16 cellular contexts compared by ENCODE assay signal in the genomic region with DNA sequence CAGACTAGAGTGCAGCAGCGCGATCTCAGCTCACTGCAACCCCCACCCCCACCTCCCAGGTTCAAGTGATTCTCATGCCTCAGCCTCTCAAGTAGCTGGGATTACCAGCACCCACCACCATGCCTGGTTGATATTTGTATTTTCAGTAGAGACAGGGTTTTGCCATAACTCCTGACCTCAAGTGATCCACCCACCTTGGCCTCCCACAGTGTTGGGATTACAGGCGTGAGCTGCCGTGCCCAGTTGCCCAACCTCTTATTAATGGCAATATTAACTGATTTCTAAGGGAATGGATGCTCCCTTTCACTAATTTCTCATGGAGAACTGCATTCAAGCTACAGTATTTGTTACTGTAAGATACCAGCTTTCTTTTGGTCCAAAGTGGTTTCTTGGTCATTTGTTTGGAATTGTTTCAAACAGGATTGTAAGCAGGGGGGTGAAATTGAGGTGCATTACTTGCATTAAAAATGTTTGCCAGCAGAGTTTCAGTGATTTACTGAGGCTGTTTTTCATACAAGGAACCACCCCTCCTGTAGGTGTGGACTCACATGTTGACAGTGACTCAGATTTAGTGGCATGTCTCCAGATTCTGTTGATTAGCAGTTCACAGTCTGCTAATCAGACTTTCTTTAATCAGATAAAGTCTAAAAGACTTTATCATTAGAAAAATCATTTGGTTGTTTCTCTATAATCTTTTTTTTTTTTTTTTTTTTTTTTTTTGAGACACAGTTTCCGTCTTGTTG. TPM values are rescaled to one million over a fixed set of nuclear protein-coding genes. Genes with fewer than 3 reads are reported as not detected.
DNase-seq lines count a peak whose midpoint lies in the region; ATAC-seq, FAIRE-seq and TF ChIP-seq lines count a peak whose summit lies in the region.
"Had no signal": no experiment of that assay in that cellular context is flagged by ENCODE, and none has a peak within 500 bp of the region (broad histone marks: within the 10 kb centered on the region; RNA-seq: fewer than 3 reads in every experiment).

No MANE protein-coding gene starts in this region.

- H2AFZ ChIP-seq in astrocyte (ENCODE audit: low read depth, low read length): no peak overlapping the region

- TF ChIP-seq CTCF in HEK293 (tag by site-specific recombination; IDR thresholded peaks at IDR 0.05): no peak
- TF ChIP-seq CTCF in astrocyte (IDR thresholded peaks at IDR 0.05; ENCODE audit: insufficient read depth, low read depth, low read length): no peak

- ATAC-seq in HG03025 (IDR thresholded peaks at IDR 0.05; ENCODE audit: low FRiP score, unreplicated experiment) (no peak), HG02571 (IDR thresholded peaks at IDR 0.05; ENCODE audit: unreplicated experiment) (no peak)
- ATAC-seq: right cardiac atrium, upper lobe of right lung had no signal

- no peaks in the 10 kb centered on the region for H4K20me1 ChIP-seq in astrocyte (ENCODE audit: insufficient read depth, low read length)

- H3K27ac Mint-ChIP-seq in astrocyte (ENCODE audit: unreplicated experiment): no peak overlapping the region

- no peaks in the 10 kb centered on the region for H3K79me2 ChIP-seq in astrocyte (ENCODE audit: insufficient read depth, low read length)

- peaks cover 1% of the 10 kb centered on the region for H3K9me3 Mint-ChIP-seq in astrocyte (ENCODE audit: unreplicated experiment)

- H3K27me3 Mint-ChIP-seq in astrocyte (ENCODE audit: low read depth, unreplicated experiment): peaks cover 8% of the 10 kb centered on the region

- DNase-seq in Ammon's horn (ENCODE audit: low spot score): peak; percentile 39
- peak; percentile 39 for DNase-seq in astrocyte (ENCODE audit: low read depth)
- peak; percentile 34 for DNase-seq in islet precursor cell
- DNase-seq in KG1 (lab: John Stamatoyannopoulos, UW): no peak
- no peak for DNase-seq in SIG-M5 (lab: John Stamatoyannopoulos, UW)
- DNase-seq: activated effector memory CD4-positive, alpha-beta T cell treated with anti-CD3 and anti-CD28 coated beads, Interleukin-2, amount 50 U/mL, for 16 hours; C1 segment of cervical spinal cord; hippocampal formation; NCI-H510A treated with DMSO at 0.1 percent for 48 hours; right cardiac atrium; upper lobe of right lung had no signal

- FAIRE-seq in astrocyte (lab: Jason Lieb, UNC): no peak

- H3K4me3 Mint-ChIP-seq in astrocyte (ENCODE audit: unreplicated experiment): no peak overlapping the region

- no peaks in the 10 kb centered on the region for H3K27me3 ChIP-seq in astrocyte (ENCODE audit: insufficient read depth, low read length)
- H3K27me3 ChIP-seq: upper lobe of right lung had no signal

- H3K4me3 ChIP-seq in HEK293 (ENCODE audit: low read depth, low read length) (no peak overlapping the region), astrocyte (ENCODE audit: insufficient read depth, low read depth, low read length) (no peak overlapping the region)
- H3K4me3 ChIP-seq: upper lobe of right lung had no signal

- CTCF ChIA-PET in HEK293 (lab: Yijun Ruan, JAX): interaction anchor here (0.6 to 1.1 kb wide), 3 partner anchors 22 to 37 kb away, joined by 3 to 4 read pairs (median 3); no protein-coding TSS in a partner anchor

- H3K9ac ChIP-seq in astrocyte (ENCODE audit: low read length): no peak overlapping the region

- H3K36me3 ChIP-seq in HEK293 (ENCODE audit: control insufficient read depth in 2 of 2, insufficient read depth in 1 of 2, low read length in 2 of 2) (no peaks in the 10 kb centered on the region), astrocyte (ENCODE audit: insufficient read depth, low read length) (no peaks in the 10 kb centered on the region)
- H3K36me3 ChIP-seq: upper lobe of right lung had no signal

- peaks cover 2% of the 10 kb centered on the region for H3K4me1 Mint-ChIP-seq in astrocyte (ENCODE audit: low read depth, unreplicated experiment)

- H3K4me2 ChIP-seq in astrocyte (ENCODE audit: low read length): no peak overlapping the region

- POLR2A ChIA-PET in HEK293 (lab: Yijun Ruan, JAX): interaction anchor here (0.6 kb wide), 1 partner anchor 14 kb away, joined by 3 read pairs; no protein-coding TSS in a partner anchor

- peaks cover 4% of the 10 kb centered on the region; the same call in 1 of the 2 replicates for H3K4me1 ChIP-seq in HEK293 (ENCODE audit: control insufficient read depth, insufficient read depth, low read length)
- peaks cover 8% of the 10 kb centered on the region for H3K4me1 ChIP-seq in astrocyte (ENCODE audit: insufficient read depth, low read length)

- H3K27ac ChIP-seq in HEK293 (ENCODE audit: extremely low read depth, low read depth, low read length) (no peak overlapping the region), astrocyte (ENCODE audit: low read depth, low read length) (no peak overlapping the region)
- H3K27ac ChIP-seq: upper lobe of right lung had no signal

- H3K9me3 ChIP-seq in HEK293 (ENCODE audit: control insufficient read depth, insufficient read depth, low read depth, low read length): no peaks in the 10 kb centered on the region
- H3K9me3 ChIP-seq in astrocyte (ENCODE audit: insufficient read depth, low read depth, low read length): no peaks in the 10 kb centered on the region
- H3K9me3 ChIP-seq: upper lobe of right lung had no signal

- H3K36me3 Mint-ChIP-seq in astrocyte (ENCODE audit: low read depth, unreplicated experiment): peaks cover 2% of the 10 kb centered on the region

TF ChIP-seq in HEK293, 187 proteins besides CTCF, POLR2A, EP300 and RAD21:
- TF ChIP-seq OSR2 (tag by site-specific recombination; IDR thresholded peaks at IDR 0.05): peak; percentile 44
- TF ChIP-seq ZNF341 (tag by site-specific recombination; IDR thresholded peaks at IDR 0.05; ENCODE audit: low read depth): peak; percentile 29; the same call in 1 of the 2 replicates
- peak; percentile 83 for TF ChIP-seq ZFHX2 (tag by site-specific recombination; conservative IDR thresholded peaks at IDR 0.05)
- TF ChIP-seq, protein P1, sequence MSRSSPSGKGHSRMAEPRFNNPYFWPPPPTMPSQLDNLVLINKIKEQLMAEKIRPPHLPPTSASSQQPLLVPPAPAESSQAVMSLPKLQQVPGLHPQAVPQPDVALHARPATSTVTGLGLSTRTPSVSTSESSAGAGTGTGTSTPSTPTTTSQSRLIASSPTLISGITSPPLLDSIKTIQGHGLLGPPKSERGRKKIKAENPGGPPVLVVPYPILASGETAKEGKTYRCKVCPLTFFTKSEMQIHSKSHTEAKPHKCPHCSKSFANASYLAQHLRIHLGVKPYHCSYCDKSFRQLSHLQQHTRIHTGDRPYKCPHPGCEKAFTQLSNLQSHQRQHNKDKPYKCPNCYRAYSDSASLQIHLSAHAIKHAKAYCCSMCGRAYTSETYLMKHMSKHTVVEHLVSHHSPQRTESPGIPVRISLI (tag by site-specific recombination; IDR thresholded peaks at IDR 0.05): 0 out of 2 replicates have a peak, but pooled peaks have one; percentile 33
- TF ChIP-seq GLIS1 (tag by site-specific recombination; IDR thresholded peaks at IDR 0.05): peak; percentile 23; the same call in 1 of the 2 replicates
- no peak for TF ChIP-seq WT1 (tag by site-specific recombination; IDR thresholded peaks at IDR 0.05)
- TF ChIP-seq, protein P2, sequence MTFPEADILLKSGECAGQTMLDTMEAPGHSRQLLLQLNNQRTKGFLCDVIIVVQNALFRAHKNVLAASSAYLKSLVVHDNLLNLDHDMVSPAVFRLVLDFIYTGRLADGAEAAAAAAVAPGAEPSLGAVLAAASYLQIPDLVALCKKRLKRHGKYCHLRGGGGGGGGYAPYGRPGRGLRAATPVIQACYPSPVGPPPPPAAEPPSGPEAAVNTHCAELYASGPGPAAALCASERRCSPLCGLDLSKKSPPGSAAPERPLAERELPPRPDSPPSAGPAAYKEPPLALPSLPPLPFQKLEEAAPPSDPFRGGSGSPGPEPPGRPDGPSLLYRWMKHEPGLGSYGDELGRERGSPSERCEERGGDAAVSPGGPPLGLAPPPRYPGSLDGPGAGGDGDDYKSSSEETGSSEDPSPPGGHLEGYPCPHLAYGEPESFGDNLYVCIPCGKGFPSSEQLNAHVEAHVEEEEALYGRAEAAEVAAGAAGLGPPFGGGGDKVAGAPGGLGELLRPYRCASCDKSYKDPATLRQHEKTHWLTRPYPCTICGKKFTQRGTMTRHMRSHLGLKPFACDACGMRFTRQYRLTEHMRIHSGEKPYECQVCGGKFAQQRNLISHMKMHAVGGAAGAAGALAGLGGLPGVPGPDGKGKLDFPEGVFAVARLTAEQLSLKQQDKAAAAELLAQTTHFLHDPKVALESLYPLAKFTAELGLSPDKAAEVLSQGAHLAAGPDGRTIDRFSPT (tag by site-specific recombination; IDR thresholded peaks at IDR 0.05): no peak
- TF ChIP-seq SP7 (tag by site-specific recombination; IDR thresholded peaks at IDR 0.05): peak; percentile 18; the same call in 1 of the 2 replicates
- peak; percentile 17; the same call in 1 of the 2 replicates for TF ChIP-seq SP2 (tag by site-specific recombination; IDR thresholded peaks at IDR 0.05)
- TF ChIP-seq ZNF140 (tag by site-specific recombination; IDR thresholded peaks at IDR 0.05): no peak
- TF ChIP-seq, protein P3, sequence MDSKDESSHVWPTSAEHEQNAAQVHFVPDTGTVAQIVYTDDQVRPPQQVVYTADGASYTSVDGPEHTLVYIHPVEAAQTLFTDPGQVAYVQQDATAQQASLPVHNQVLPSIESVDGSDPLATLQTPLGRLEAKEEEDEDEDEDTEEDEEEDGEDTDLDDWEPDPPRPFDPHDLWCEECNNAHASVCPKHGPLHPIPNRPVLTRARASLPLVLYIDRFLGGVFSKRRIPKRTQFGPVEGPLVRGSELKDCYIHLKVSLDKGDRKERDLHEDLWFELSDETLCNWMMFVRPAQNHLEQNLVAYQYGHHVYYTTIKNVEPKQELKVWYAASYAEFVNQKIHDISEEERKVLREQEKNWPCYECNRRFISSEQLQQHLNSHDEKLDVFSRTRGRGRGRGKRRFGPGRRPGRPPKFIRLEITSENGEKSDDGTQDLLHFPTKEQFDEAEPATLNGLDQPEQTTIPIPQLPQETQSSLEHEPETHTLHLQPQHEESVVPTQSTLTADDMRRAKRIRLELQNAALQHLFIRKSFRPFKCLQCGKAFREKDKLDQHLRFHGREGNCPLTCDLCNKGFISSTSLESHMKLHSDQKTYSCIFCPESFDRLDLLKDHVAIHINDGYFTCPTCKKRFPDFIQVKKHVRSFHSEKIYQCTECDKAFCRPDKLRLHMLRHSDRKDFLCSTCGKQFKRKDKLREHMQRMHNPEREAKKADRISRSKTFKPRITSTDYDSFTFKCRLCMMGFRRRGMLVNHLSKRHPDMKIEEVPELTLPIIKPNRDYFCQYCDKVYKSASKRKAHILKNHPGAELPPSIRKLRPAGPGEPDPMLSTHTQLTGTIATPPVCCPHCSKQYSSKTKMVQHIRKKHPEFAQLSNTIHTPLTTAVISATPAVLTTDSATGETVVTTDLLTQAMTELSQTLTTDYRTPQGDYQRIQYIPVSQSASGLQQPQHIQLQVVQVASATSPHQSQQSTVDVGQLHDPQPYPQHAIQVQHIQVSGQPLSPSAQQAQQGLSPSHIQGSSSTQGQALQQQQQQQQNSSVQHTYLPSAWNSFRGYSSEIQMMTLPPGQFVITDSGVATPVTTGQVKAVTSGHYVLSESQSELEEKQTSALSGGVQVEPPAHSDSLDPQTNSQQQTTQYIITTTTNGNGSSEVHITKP (tag by site-specific recombination; IDR thresholded peaks at IDR 0.05): peak; percentile 41
- TF ChIP-seq EGR2 (tag by site-specific recombination; IDR thresholded peaks at IDR 0.05; ENCODE audit: low read depth): peak; percentile 86

RNA-seq across cellular contexts. Expression of a gene that starts 3.9 kb away (rescaled TPM):
- total RNA-seq in astrocyte: 1.0 and 2.5 TPM in 2 replicates

RNA-seq across cellular contexts. Expression of a gene that starts 59.3 kb away (rescaled TPM):
- not detected in 2 replicates for total RNA-seq in astrocyte
- total RNA-seq: LHCN-M2, mononuclear cell, right cardiac atrium, upper lobe of right lung had no signal

Comparison
In these comparisons a context has a peak if more than half of its experiments do, and no peak if none do; other contexts are left out.
1. DNase-seq: peak in Ammon's horn (single experiment), astrocyte (single experiment) and islet precursor cell (single experiment); none in KG1 (single experiment) and SIG-M5 (single experiment).